18 cellular contexts compared by ENCODE assay signal in the genomic region with DNA sequence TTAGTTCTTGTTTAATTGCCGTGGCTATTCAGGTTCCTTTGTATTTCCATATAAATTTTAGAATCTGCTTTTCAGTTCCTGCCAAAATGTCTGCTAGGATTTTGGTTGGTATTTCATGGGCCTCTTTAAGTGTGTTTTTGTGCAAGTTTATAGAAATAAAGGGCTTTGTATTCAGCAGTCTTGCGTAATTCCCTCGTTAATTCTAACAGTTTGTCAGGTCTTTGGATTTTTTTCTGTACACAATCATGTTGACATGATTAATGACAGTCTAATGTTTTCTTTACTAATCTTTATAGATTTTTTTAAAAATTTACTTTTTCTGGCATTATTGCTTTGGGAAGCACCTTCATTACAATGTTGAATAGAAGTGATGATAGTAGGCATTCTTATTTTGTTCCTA.
DNase-seq lines count a peak whose midpoint lies in the region; FAIRE-seq and TF ChIP-seq lines count a peak whose summit lies in the region.
"Had no signal": no experiment of that assay in that cellular context is flagged by ENCODE, and none has a peak within 500 bp of the region (broad histone marks: within the 10 kb centered on the region; RNA-seq: fewer than 3 reads in every experiment).

No MANE protein-coding gene starts in this region.

- peak; percentile 16 for DNase-seq in AG09309 (ENCODE audit: low read depth)
- DNase-seq in HEK293T (ENCODE audit: extremely low spot score): no peak
- peak; percentile 8 for DNase-seq in astrocyte (ENCODE audit: low read depth)
- peak; percentile 43 for DNase-seq in fibroblast of the aortic adventitia (ENCODE audit: low read depth)
- no peak for DNase-seq in activated CD4-positive, CD25-positive, alpha-beta regulatory T cell treated with anti-CD3 and anti-CD28 coated beads, Interleukin-2, amount 50 U/mL, for 72 hours
- no peak for DNase-seq in NCI-H69 (lab: John Stamatoyannopoulos, UW)
- no peak for DNase-seq in LoVo (ENCODE audit: low spot score)
- DNase-seq: C1 segment of cervical spinal cord; CD8-positive, alpha-beta memory T cell; HFFc6; Kasumi-1; NCI-H187 treated with DMSO at 0.1 percent for 48 hours; NCI-H2227 treated with DMSO at 0.1 percent for 48 hours; NCI-H510A treated with DMSO at 0.1 percent for 48 hours; NCI-H82; PC-3; SIG-M5 had no signal

- no peaks in the 10 kb centered on the region for H3K36me3 Mint-ChIP-seq in astrocyte (ENCODE audit: low read depth, unreplicated experiment)

- no peaks in the 10 kb centered on the region for H3K4me1 Mint-ChIP-seq in astrocyte (ENCODE audit: low read depth, unreplicated experiment)
- H3K4me1 Mint-ChIP-seq: CD8-positive, alpha-beta memory T cell had no signal

- H3K27me3 Mint-ChIP-seq in astrocyte (ENCODE audit: low read depth, unreplicated experiment): no peaks in the 10 kb centered on the region

- no peaks in the 10 kb centered on the region for H3K79me2 ChIP-seq in astrocyte (ENCODE audit: insufficient read depth, low read length)

- no peak overlapping the region for H3K4me3 Mint-ChIP-seq in astrocyte (ENCODE audit: unreplicated experiment)
- H3K4me3 Mint-ChIP-seq: CD8-positive, alpha-beta memory T cell; HFFc6 had no signal

- no peaks in the 10 kb centered on the region for H3K9me3 ChIP-seq in astrocyte (ENCODE audit: insufficient read depth, low read depth, low read length)

- POLR2A ChIA-PET in HEK293T (lab: Yijun Ruan, JAX): no interaction called here

- H3K9ac ChIP-seq in astrocyte (ENCODE audit: low read length): no peak overlapping the region

- H4K20me1 ChIP-seq in astrocyte (ENCODE audit: insufficient read depth, low read length): no peaks in the 10 kb centered on the region

- no peaks in the 10 kb centered on the region for H3K4me1 ChIP-seq in astrocyte (ENCODE audit: insufficient read depth, low read length)

- no peaks in the 10 kb centered on the region for H3K27me3 ChIP-seq in astrocyte (ENCODE audit: insufficient read depth, low read length)

- no peak overlapping the region for H3K4me2 ChIP-seq in astrocyte (ENCODE audit: low read length)

- FAIRE-seq in astrocyte (lab: Jason Lieb, UNC): no peak

- H3K4me3 ChIP-seq in AG09309 (ENCODE audit: control insufficient read depth, low read depth, low read length) (no peak overlapping the region), astrocyte (ENCODE audit: insufficient read depth, low read depth, low read length) (no peak overlapping the region), fibroblast of the aortic adventitia (ENCODE audit: low read depth, low read length) (no peak overlapping the region)

- H3K27ac ChIP-seq in astrocyte (ENCODE audit: low read depth, low read length): no peak overlapping the region
- H3K27ac ChIP-seq: RWPE1 had no signal

- no peak overlapping the region for H3K27ac Mint-ChIP-seq in astrocyte (ENCODE audit: unreplicated experiment)
- H3K27ac Mint-ChIP-seq: HFFc6 had no signal

- CTCF ChIA-PET in HEK293T (lab: Yijun Ruan, JAX): no interaction called here

- H2AFZ ChIP-seq in astrocyte (ENCODE audit: low read depth, low read length): no peak overlapping the region

- TF ChIP-seq CTCF in AG09309 (IDR thresholded peaks at IDR 0.05; ENCODE audit: control insufficient read depth, insufficient read depth, low read depth, low read length, missing control alignments) (no peak), astrocyte (IDR thresholded peaks at IDR 0.05; ENCODE audit: insufficient read depth, low read depth, low read length) (no peak), fibroblast of the aortic adventitia (IDR thresholded peaks at IDR 0.05; ENCODE audit: insufficient read depth, low read length) (no peak)

- H3K9me3 Mint-ChIP-seq in astrocyte (ENCODE audit: unreplicated experiment): no peaks in the 10 kb centered on the region
- H3K9me3 Mint-ChIP-seq: HFFc6 had no signal

- no peaks in the 10 kb centered on the region for H3K36me3 ChIP-seq in astrocyte (ENCODE audit: insufficient read depth, low read length)

TF ChIP-seq in HEK293T, 16 proteins besides CTCF, POLR2A, EP300 and RAD21:
- TF ChIP-seq, protein P1, sequence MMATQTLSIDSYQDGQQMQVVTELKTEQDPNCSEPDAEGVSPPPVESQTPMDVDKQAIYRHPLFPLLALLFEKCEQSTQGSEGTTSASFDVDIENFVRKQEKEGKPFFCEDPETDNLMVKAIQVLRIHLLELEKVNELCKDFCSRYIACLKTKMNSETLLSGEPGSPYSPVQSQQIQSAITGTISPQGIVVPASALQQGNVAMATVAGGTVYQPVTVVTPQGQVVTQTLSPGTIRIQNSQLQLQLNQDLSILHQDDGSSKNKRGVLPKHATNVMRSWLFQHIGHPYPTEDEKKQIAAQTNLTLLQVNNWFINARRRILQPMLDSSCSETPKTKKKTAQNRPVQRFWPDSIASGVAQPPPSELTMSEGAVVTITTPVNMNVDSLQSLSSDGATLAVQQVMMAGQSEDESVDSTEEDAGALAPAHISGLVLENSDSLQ (IDR thresholded peaks at IDR 0.05): peak; percentile 61; the same call in 1 of the 2 replicates
- TF ChIP-seq HDGF (IDR thresholded peaks at IDR 0.05; ENCODE audit: borderline replicate concordance): no peak

Comparison
In these comparisons a context has a peak if more than half of its experiments do, and no peak if none do; other contexts are left out.
1. DNase-seq: peak in AG09309 (single experiment), astrocyte (single experiment) and fibroblast of the aortic adventitia (single experiment); none in HEK293T (single experiment), activated CD4-positive, CD25-positive, alpha-beta regulatory T cell treated with anti-CD3 and anti-CD28 coated beads, Interleukin-2, amount 50 U/mL, for 72 hours (single experiment), NCI-H69 (single experiment) and LoVo (single experiment).